In genomic region chr2:137047369-137047768, GRCh38 we compare ENCODE assay signal across 29 cellular contexts.
"Had no signal": no experiment of that assay in that cellular context is flagged by ENCODE, and none has a peak within 500 bp of the region (broad histone marks: within the 10 kb centered on the region; RNA-seq: fewer than 3 reads in every experiment).

No MANE protein-coding gene starts in this region.

- ATAC-seq: activated CD4-positive, alpha-beta T cell treated with anti-CD3 and anti-CD28 coated beads for 36 hours; activated CD4-positive, CD25-positive, alpha-beta regulatory T cell treated with anti-CD3 and anti-CD28 coated beads, Interleukin-2, amount 50 U/mL, for 24 hours; activated CD8-positive, alpha-beta memory T cell treated with anti-CD3 and anti-CD28 coated beads, Interleukin-2, amount 10 ng/mL, durations not matched to agents 7 days and 5 days; activated CD8-positive, alpha-beta T cell treated with anti-CD3 and anti-CD28 coated beads, Interleukin-2, amount 10 ng/mL, durations not matched to agents 7 days and 5 days; activated naive CD8-positive, alpha-beta T cell treated with anti-CD3 and anti-CD28 coated beads, Interleukin-2, amount 50 U/mL, for 24 hours; WTC11 had no signal

- DNase-seq: activated CD4-positive, alpha-beta memory T cell treated with anti-CD3 and anti-CD28 coated beads, Interleukin-2, amount 10 ng/mL, durations not matched to agents 7 days and 5 days; activated CD4-positive, alpha-beta T cell treated with anti-CD3 and anti-CD28 coated beads for 1 hour; activated CD4-positive, alpha-beta T cell treated with anti-CD3 and anti-CD28 coated beads for 36 hours; activated CD4-positive, alpha-beta T cell treated with anti-CD3 and anti-CD28 coated beads for 48 hours; activated CD4-positive, alpha-beta T cell treated with anti-CD3 and anti-CD28 coated beads, Interleukin-2, amount 10 ng/mL, durations not matched to agents 7 days and 5 days; activated CD4-positive, alpha-beta T cell treated with anti-CD3 and anti-CD28 coated beads, Interleukin-2, amount 50 U/mL, for 48 hours; activated CD4-positive, CD25-positive, alpha-beta regulatory T cell; activated CD8-positive, alpha-beta memory T cell treated with anti-CD3 and anti-CD28 coated beads for 24 hours; activated CD8-positive, alpha-beta memory T cell treated with anti-CD3 and anti-CD28 coated beads, Interleukin-2, amount 10 ng/mL, durations not matched to agents 7 days and 5 days; activated CD8-positive, alpha-beta memory T cell treated with anti-CD3 and anti-CD28 coated beads, Interleukin-2, amount 50 U/mL, for 48 hours; activated CD8-positive, alpha-beta T cell treated with anti-CD3 and anti-CD28 coated beads, Interleukin-2, amount 10 ng/mL, durations not matched to agents 7 days and 5 days; activated effector memory CD4-positive, alpha-beta T cell treated with Interleukin-2 at 50 U/mL for 16 hours; activated gamma-delta T cell; activated naive CD4-positive, alpha-beta T cell treated with anti-CD3 and anti-CD28 coated beads, Interleukin-2, amount 10 ng/mL, durations not matched to agents 7 days and 5 days; activated naive CD4-positive, alpha-beta T cell treated with Interleukin-2 at 50 U/mL for 16 hours; activated naive CD8-positive, alpha-beta T cell treated with anti-CD3 and anti-CD28 coated beads, Interleukin-2, amount 10 ng/mL, durations not matched to agents 7 days and 5 days; activated naive CD8-positive, alpha-beta T cell treated with anti-CD3 and anti-CD28 coated beads, Interleukin-2, amount 50 U/mL, for 24 hours; activated T-cell treated with anti-CD3 and anti-CD28 coated beads, Interleukin-2, amount 50 U/mL, for 24 hours; activated T-cell treated with anti-CD3 and anti-CD28 coated beads, Interleukin-2, amount 50 U/mL, for 48 hours; amygdala; anterior cingulate cortex; central memory CD4-positive, alpha-beta T cell; T-helper 1 cell; T-helper 2 cell; T-helper 9 cell; WERI-Rb-1 had no signal

- FAIRE-seq: bronchial epithelial cell had no signal
